In the genomic region with DNA sequence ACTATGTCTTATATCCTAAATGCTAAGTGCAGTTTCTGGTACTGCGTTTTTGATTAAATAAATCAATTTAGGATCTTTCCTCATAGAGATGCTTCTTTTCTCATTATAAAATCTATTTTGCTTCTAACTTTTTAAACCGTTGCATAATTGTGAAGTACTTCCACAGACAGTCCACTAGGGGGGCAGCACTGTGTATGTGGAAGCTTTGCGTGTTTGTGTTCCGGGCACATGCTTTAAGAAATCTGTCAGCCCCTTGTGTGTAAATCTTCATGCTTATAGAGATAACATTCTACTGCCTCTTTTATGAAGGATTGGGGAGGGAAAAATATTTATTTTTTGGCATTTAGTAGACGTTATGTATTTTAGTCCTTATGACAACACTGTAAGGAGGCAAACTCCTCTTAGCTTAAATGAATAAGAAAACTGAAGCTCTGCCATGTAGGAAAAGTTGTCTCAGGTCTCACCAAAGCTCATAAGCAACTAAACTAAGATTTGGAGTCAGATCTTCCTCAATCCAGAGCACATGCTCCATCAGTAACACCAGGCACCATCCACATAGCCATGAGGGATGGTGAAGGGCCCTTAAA, we compare ENCODE assay signal across 9 cellular contexts.
DNase-seq lines count a peak whose midpoint lies in the region; ATAC-seq and TF ChIP-seq lines count a peak whose summit lies in the region.
"Had no signal": no experiment of that assay in that cellular context is flagged by ENCODE, and none has a peak within 500 bp of the region (broad histone marks: within the 10 kb centered on the region; RNA-seq: fewer than 3 reads in every experiment).

No MANE protein-coding gene starts in this region.

- no peaks in the 10 kb centered on the region for H3K79me2 ChIP-seq in OCI-LY7 (ENCODE audit: insufficient read depth, low read depth, low read length)

- ATAC-seq in activated CD4-positive, alpha-beta T cell treated with anti-CD3 and anti-CD28 coated beads for 36 hours = peak; percentile 47
- ATAC-seq in HG02852 (IDR thresholded peaks at IDR 0.05; ENCODE audit: unreplicated experiment) (peak; percentile 87), foreskin keratinocyte (peak; percentile 80), esophagus mucosa (no peak)

- H3K27ac Mint-ChIP-seq in activated CD4-positive, alpha-beta T cell treated with anti-CD3 and anti-CD28 coated beads for 36 hours = no peak overlapping the region
- no peak overlapping the region for H3K27ac Mint-ChIP-seq in activated CD4-positive, alpha-beta T cell treated with anti-CD3 and anti-CD28 coated beads, Interleukin-2, amount 10 ng/mL, durations not matched to agents 24 days and 14 days
- H3K27ac Mint-ChIP-seq: activated T-cell treated with anti-CD3 and anti-CD28 coated beads, Interleukin-2, amount 50 U/mL, for 72 hours had no signal

- H3K4me3 Mint-ChIP-seq in activated CD4-positive, alpha-beta T cell treated with anti-CD3 and anti-CD28 coated beads for 36 hours = no peak overlapping the region
- H3K4me3 Mint-ChIP-seq in activated CD4-positive, alpha-beta T cell treated with anti-CD3 and anti-CD28 coated beads, Interleukin-2, amount 10 ng/mL, durations not matched to agents 24 days and 14 days = no peak overlapping the region
- H3K4me3 Mint-ChIP-seq: activated T-cell treated with anti-CD3 and anti-CD28 coated beads, Interleukin-2, amount 50 U/mL, for 72 hours had no signal

- POLR2A ChIA-PET in activated CD4-positive, alpha-beta T cell treated with anti-CD3 and anti-CD28 coated beads for 36 hours (lab: Charles Lee) = no interaction called here
- POLR2A ChIA-PET in OCI-LY7 (lab: Charles Lee) = interaction anchor here (0.7 kb wide), 1 partner anchor 22 kb away, joined by 3 read pairs; no protein-coding TSS in a partner anchor

- no peaks in the 10 kb centered on the region for H3K4me1 Mint-ChIP-seq in activated CD4-positive, alpha-beta T cell treated with anti-CD3 and anti-CD28 coated beads for 36 hours
- peaks cover 1% of the 10 kb centered on the region for H3K4me1 Mint-ChIP-seq in activated CD4-positive, alpha-beta T cell treated with anti-CD3 and anti-CD28 coated beads, Interleukin-2, amount 10 ng/mL, durations not matched to agents 24 days and 14 days

- H3K36me3 Mint-ChIP-seq in activated CD4-positive, alpha-beta T cell treated with anti-CD3 and anti-CD28 coated beads for 36 hours (ENCODE audit: low read depth) = no peaks in the 10 kb centered on the region
- H3K36me3 Mint-ChIP-seq in activated CD4-positive, alpha-beta T cell treated with anti-CD3 and anti-CD28 coated beads, Interleukin-2, amount 10 ng/mL, durations not matched to agents 24 days and 14 days (ENCODE audit: low read depth) = no peaks in the 10 kb centered on the region

- CTCF ChIA-PET in activated CD4-positive, alpha-beta T cell treated with anti-CD3 and anti-CD28 coated beads for 36 hours (lab: Charles Lee) = interaction anchor here (0.7 to 2.7 kb wide), 18 partner anchors 8 to 206 kb away, joined by 3 to 15 read pairs (median 4); no protein-coding TSS in a partner anchor
- CTCF ChIA-PET in OCI-LY7 (lab: Charles Lee; ENCODE audit: unreplicated experiment) = no interaction called here

- no peak for TF ChIP-seq POLR2A in thyroid gland (IDR thresholded peaks at IDR 0.05)

- H2AFZ ChIP-seq in OCI-LY7 (ENCODE audit: low read length) = no peak overlapping the region

- no peaks in the 10 kb centered on the region for H4K20me1 ChIP-seq in OCI-LY7 (ENCODE audit: insufficient read depth, low read length)

- intact Hi-C loops in activated CD4-positive, alpha-beta T cell treated with anti-CD3 and anti-CD28 coated beads for 36 hours (cut with DNase I, micrococcal nuclease) = loop anchor here in 1 of 2 experiments (10.0 kb wide), 1 partner anchor 341 kb away; no protein-coding TSS in a partner anchor
- intact Hi-C loops in activated CD4-positive, alpha-beta T cell treated with anti-CD3 and anti-CD28 coated beads, Interleukin-2, amount 10 ng/mL, durations not matched to agents 24 days and 14 days (cut with micrococcal nuclease) = no loop called here
- intact Hi-C loops in OCI-LY7 (cut with micrococcal nuclease; ENCODE audit: unreplicated experiment) (no loop called here), thyroid gland (cut with DNase I) (no loop called here)

- H3K36me3 ChIP-seq in OCI-LY7 (ENCODE audit: insufficient read depth, low read length) = no peaks in the 10 kb centered on the region
- no peaks in the 10 kb centered on the region for H3K36me3 ChIP-seq in thyroid gland

- H3K9me3 Mint-ChIP-seq in activated CD4-positive, alpha-beta T cell treated with anti-CD3 and anti-CD28 coated beads for 36 hours (ENCODE audit: low read depth) = no peaks in the 10 kb centered on the region
- H3K9me3 Mint-ChIP-seq in activated CD4-positive, alpha-beta T cell treated with anti-CD3 and anti-CD28 coated beads, Interleukin-2, amount 10 ng/mL, durations not matched to agents 24 days and 14 days = no peaks in the 10 kb centered on the region
- H3K9me3 Mint-ChIP-seq: activated T-cell treated with anti-CD3 and anti-CD28 coated beads, Interleukin-2, amount 50 U/mL, for 72 hours had no signal

- DNase-seq in activated CD4-positive, alpha-beta T cell treated with anti-CD3 and anti-CD28 coated beads for 36 hours = peak; percentile 12
- no peak for DNase-seq in activated CD4-positive, alpha-beta T cell treated with anti-CD3 and anti-CD28 coated beads, Interleukin-2, amount 10 ng/mL, durations not matched to agents 24 days and 14 days
- DNase-seq in OCI-LY7 (ENCODE audit: low spot score) (peak; percentile 19), foreskin keratinocyte (peak in 1 of 2 donors; percentile 37), thyroid gland (peak in 1 of 2 donors; percentile 29), midbrain (lab: John Stamatoyannopoulos, UW) (no peak)
- DNase-seq: activated T-cell treated with anti-CD3 and anti-CD28 coated beads, Interleukin-2, amount 50 U/mL, for 72 hours had no signal

- BruUV-seq in OCI-LY7 (replicated peaks; lab: Mats Ljungman, UMichigan) = no TSS peak

- peaks cover 9% of the 10 kb centered on the region for H3K27me3 Mint-ChIP-seq in activated CD4-positive, alpha-beta T cell treated with anti-CD3 and anti-CD28 coated beads for 36 hours
- H3K27me3 Mint-ChIP-seq in activated CD4-positive, alpha-beta T cell treated with anti-CD3 and anti-CD28 coated beads, Interleukin-2, amount 10 ng/mL, durations not matched to agents 24 days and 14 days = peaks cover 2% of the 10 kb centered on the region

- H3K27ac ChIP-seq in OCI-LY7 (ENCODE audit: low read depth, low read length, poor library complexity, severe bottlenecking) (no peak overlapping the region), foreskin keratinocyte (no peak overlapping the region), thyroid gland (no peak overlapping the region)

- H3K4me3 ChIP-seq in OCI-LY7 (ENCODE audit: low read depth, low read length, poor library complexity, severe bottlenecking) (no peak overlapping the region), thyroid gland (replicated peaks in 1 of 3) (no peak overlapping the region)

- 20 to 21% methylated on average over 5 of the region's 5 CpGs for WGBS in thyroid gland, 2 donors

- H3K27me3 ChIP-seq in foreskin keratinocyte (no peaks in the 10 kb centered on the region), thyroid gland (no peaks in the 10 kb centered on the region)

- H3K4me1 ChIP-seq in OCI-LY7 (ENCODE audit: insufficient read depth, low read length, poor library complexity, severe bottlenecking) (no peaks in the 10 kb centered on the region), foreskin keratinocyte (no peaks in the 10 kb centered on the region), thyroid gland (peaks cover 5 to 11% of the 10 kb centered on the region in 2 donors)

- TF ChIP-seq CTCF in OCI-LY7 (conservative IDR thresholded peaks at IDR 0.05; ENCODE audit: low read length) (peak; percentile 86), foreskin keratinocyte (conservative IDR thresholded peaks at IDR 0.05) (peak; percentile 72), thyroid gland (IDR thresholded peaks at IDR 0.05) (peak in 5 of 6 experiments; percentile 39 to 80 (median 73))

- H3K9me2 ChIP-seq in OCI-LY7 (ENCODE audit: insufficient read depth, low read length) = no peaks in the 10 kb centered on the region

- H3K9me3 ChIP-seq in OCI-LY7 (ENCODE audit: low read length) = no peaks in the 10 kb centered on the region
- H3K9me3 ChIP-seq in thyroid gland = no peaks in the 10 kb centered on the region

- no peak overlapping the region for H3K4me2 ChIP-seq in OCI-LY7 (ENCODE audit: low read length)

Comparison
In these comparisons a context has a peak if more than half of its experiments do, and no peak if none do; other contexts are left out.
1. DNase-seq: peak in activated CD4-positive, alpha-beta T cell treated with anti-CD3 and anti-CD28 coated beads for 36 hours (single experiment) and OCI-LY7 (single experiment); none in activated CD4-positive, alpha-beta T cell treated with anti-CD3 and anti-CD28 coated beads, Interleukin-2, amount 10 ng/mL, durations not matched to agents 24 days and 14 days (single experiment) and midbrain (single experiment).
2. Peak in every context shown above with its lines, with median percentiles within 50 percentile points of each other: CTCF ChIP-seq.